Comparison of ENCODE assay signal across 25 cellular contexts in the genomic region with DNA sequence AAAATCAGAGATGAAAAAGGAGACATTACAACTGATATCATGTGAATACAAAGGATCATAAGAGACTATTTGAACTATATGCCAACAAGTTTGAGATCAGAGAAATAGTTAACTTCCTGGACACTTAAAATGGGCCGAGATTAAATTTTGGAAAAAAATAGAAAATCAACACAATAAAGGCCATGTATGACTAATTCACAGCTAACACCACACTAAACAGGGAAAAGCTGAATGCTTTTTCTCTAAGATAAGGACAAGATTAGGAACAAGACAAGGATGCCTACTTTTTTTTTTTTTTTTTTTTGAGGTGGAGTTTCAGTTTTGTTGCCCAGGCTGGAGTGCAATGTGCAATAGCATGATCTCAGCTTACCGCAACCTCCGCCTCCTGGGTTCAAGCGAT.
DNase-seq lines count a peak whose midpoint lies in the region; ATAC-seq, FAIRE-seq and TF ChIP-seq lines count a peak whose summit lies in the region.
"Had no signal": no experiment of that assay in that cellular context is flagged by ENCODE, and none has a peak within 500 bp of the region (broad histone marks: within the 10 kb centered on the region; RNA-seq: fewer than 3 reads in every experiment).

No MANE protein-coding gene starts in this region.

- no peaks in the 10 kb centered on the region for H3K79me2 ChIP-seq in fibroblast of lung (ENCODE audit: control insufficient read depth, insufficient read depth, low read length)

- no peak overlapping the region for H3K4ac ChIP-seq in IMR-90 (ENCODE audit: low read depth, low read length)

- H2BK15ac ChIP-seq in IMR-90 (ENCODE audit: low read depth, low read length): no peak overlapping the region

- no peak overlapping the region for H4K91ac ChIP-seq in IMR-90 (ENCODE audit: insufficient read depth, low read depth, low read length)

- no peak overlapping the region for H2BK20ac ChIP-seq in IMR-90 (ENCODE audit: low read depth, low read length)

- no peaks in the 10 kb centered on the region for H3K36me3 ChIP-seq in IMR-90 (ENCODE audit: control insufficient read depth, insufficient read depth, low read length)
- no peaks in the 10 kb centered on the region for H3K36me3 ChIP-seq in fibroblast of lung (ENCODE audit: control insufficient read depth, insufficient read depth, low read length)
- H3K36me3 ChIP-seq: BE2C, BLaER1 had no signal

- H3K23ac ChIP-seq in IMR-90 (ENCODE audit: low read depth, low read length): no peak overlapping the region

- dilution Hi-C loops in IMR-90 (cut with HindIII; ENCODE audit: low sequenced_read_pairs, unreplicated experiment): no loop called here

- H3K27me3 ChIP-seq in IMR-90 (ENCODE audit: control insufficient read depth, insufficient read depth, low read length) (no peaks in the 10 kb centered on the region), fibroblast of lung (ENCODE audit: control insufficient read depth, insufficient read depth, low read length) (no peaks in the 10 kb centered on the region)
- H3K27me3 ChIP-seq: BE2C, BLaER1 had no signal

- no peak overlapping the region for H3K18ac ChIP-seq in IMR-90 (ENCODE audit: low read depth, low read length)

- H3K9me3 ChIP-seq in IMR-90 (ENCODE audit: control insufficient read depth, insufficient read depth, low read length): no peaks in the 10 kb centered on the region
- H3K9me3 ChIP-seq in fibroblast of lung (ENCODE audit: control insufficient read depth, insufficient read depth, low read depth, low read length): no peaks in the 10 kb centered on the region
- H3K9me3 ChIP-seq: BE2C, BLaER1 had no signal

- H3K27ac ChIP-seq in IMR-90 (ENCODE audit: insufficient read depth, low read length) (no peak overlapping the region), fibroblast of lung (ENCODE audit: insufficient read depth, low read length) (no peak overlapping the region)
- H3K27ac ChIP-seq: BLaER1 had no signal

- H3K4me3 ChIP-seq in IMR-90 (ENCODE audit: insufficient read depth, low read depth, low read length) (no peak overlapping the region), fibroblast of lung (replicated peaks in 1 of 4; ENCODE audit: control extremely low read depth in 1 of 4, insufficient read depth in 1 of 4, low read depth in 3 of 4, low read length in 4 of 4) (no peak overlapping the region), fibroblast of villous mesenchyme (ENCODE audit: low read depth, low read length) (no peak overlapping the region)
- H3K4me3 ChIP-seq: BLaER1 had no signal

- H2AK9ac ChIP-seq in IMR-90 (replicated peaks; ENCODE audit: low read depth, low read length, poor library complexity): no peak overlapping the region

- peak overlapping the region; percentile 50; the same call in 1 of the 2 replicates for H3K4me2 ChIP-seq in IMR-90 (ENCODE audit: low read depth, low read length)
- H3K4me2 ChIP-seq in fibroblast of lung (ENCODE audit: extremely low read depth, insufficient read depth, low read length): peak overlapping the region; percentile 52
- H3K4me2 ChIP-seq: BLaER1 had no signal

- WGBS in IMR-90 (ENCODE audit: extremely low coverage in 2 of 2, insufficient read length in 1 of 2), 2 experiments: no CpG with 5 or more reads among the region's 4 CpGs

- no peak overlapping the region for H3K14ac ChIP-seq in IMR-90 (replicated peaks; ENCODE audit: low read depth, low read length)

- no peak for TF ChIP-seq CTCF in IMR-90 (conservative IDR thresholded peaks at IDR 0.05; ENCODE audit: low read depth, low read length)
- TF ChIP-seq CTCF in fibroblast of lung (conservative IDR thresholded peaks at IDR 0.05 in 1 of 2, IDR thresholded peaks at IDR 0.05 in 1 of 2; ENCODE audit: low read depth in 1 of 2, low read length in 2 of 2): no peak
- TF ChIP-seq CTCF in fibroblast of villous mesenchyme (IDR thresholded peaks at IDR 0.05; ENCODE audit: insufficient read depth, low read depth, low read length): no peak

- no peak overlapping the region for H2BK5ac ChIP-seq in IMR-90 (ENCODE audit: low read depth, low read length, poor library complexity, severe bottlenecking)

- H3K9me1 ChIP-seq in IMR-90 (ENCODE audit: insufficient read depth, low read length): no peaks in the 10 kb centered on the region

- no peak overlapping the region for H3K9ac ChIP-seq in IMR-90 (ENCODE audit: low read depth, low read length)
- H3K9ac ChIP-seq in fibroblast of lung (ENCODE audit: insufficient read depth, low read length): no peak overlapping the region
- H3K9ac ChIP-seq: BLaER1 had no signal

- TF ChIP-seq RAD21 in IMR-90 (IDR thresholded peaks at IDR 0.05; ENCODE audit: low read length): no peak

- ATAC-seq in IMR-90 (ENCODE audit: low read depth) (no peak), GM21515 (IDR thresholded peaks at IDR 0.05; ENCODE audit: unreplicated experiment) (no peak)

- H2AK5ac ChIP-seq in IMR-90 (ENCODE audit: low read depth, low read length): no peak overlapping the region

- FAIRE-seq in colon (lab: Jason Lieb, UNC): peak; percentile 21
- FAIRE-seq: A204.1, GM12891 had no signal

- DNase-seq in IMR-90 (no peak), fibroblast of lung (ENCODE audit: low read depth in 2 of 2) (no peak), fibroblast of villous mesenchyme (ENCODE audit: low read depth) (peak; percentile 10), AG08396 (ENCODE audit: low spot score) (no peak), GDM1 (lab: John Stamatoyannopoulos, UW) (no peak)
- DNase-seq in stimulated activated CD4-positive, alpha-beta T cell treated with anti-CD3 and anti-CD28 coated beads, Interleukin-4, amount 100 ng/mL, for 1 hour: no peak
- DNase-seq: 8988T; BE2C; C1 segment of cervical spinal cord; CD4-positive, alpha-beta memory T cell; CD4-positive, CD25-positive, alpha-beta regulatory T cell; CD8-positive, alpha-beta memory T cell; COR-L47; DMS 273 treated with DMSO at 0.1 percent for 48 hours; DMS153; DMS53; DMS79; DND-41; EL; GF-D8 had no signal

- no peak overlapping the region for H4K5ac ChIP-seq in IMR-90 (ENCODE audit: low read depth, low read length)

- no peak overlapping the region for H3K56ac ChIP-seq in IMR-90 (ENCODE audit: extremely low read depth, insufficient read depth, low read length)

- H2AFZ ChIP-seq in IMR-90 (replicated peaks; ENCODE audit: low read length, poor library complexity) (no peak overlapping the region), fibroblast of lung (ENCODE audit: low read length) (peak overlapping the region; percentile 6)

- CTCF ChIA-PET in IMR-90 (lab: Yijun Ruan, JAX): interaction anchor here (1.0 kb wide), 1 partner anchor 306 kb away, joined by 3 read pairs; no protein-coding TSS in a partner anchor

- POLR2A ChIA-PET in IMR-90 (lab: Charles Lee; ENCODE audit: unreplicated experiment): no interaction called here

- BruUV-seq in IMR-90 (replicated peaks; lab: Mats Ljungman, UMichigan): no TSS peak

- TF ChIP-seq POLR2A in IMR-90 (IDR thresholded peaks at IDR 0.05; ENCODE audit: low read depth, low read length): no peak

- in situ Hi-C loops in IMR-90 (cut with MboI; ENCODE audit: low sequenced_read_pairs): no loop called here

- H3K4me1 ChIP-seq in IMR-90 (ENCODE audit: control insufficient read depth, insufficient read depth, low read length) (no peaks in the 10 kb centered on the region), fibroblast of lung (ENCODE audit: control insufficient read depth, extremely low read depth, insufficient read depth, low read length) (no peaks in the 10 kb centered on the region)
- H3K4me1 ChIP-seq: BLaER1 had no signal

- H4K20me1 ChIP-seq in IMR-90 (ENCODE audit: insufficient read depth, low read length): no peaks in the 10 kb centered on the region
- H4K20me1 ChIP-seq in fibroblast of lung (ENCODE audit: control insufficient read depth, extremely low read depth, insufficient read depth, low read length): no peaks in the 10 kb centered on the region
- H4K20me1 ChIP-seq: BLaER1 had no signal

- H4K8ac ChIP-seq in IMR-90 (ENCODE audit: low read depth in 2 of 2, low read length in 2 of 2): no peak overlapping the region

- no peak overlapping the region for H2BK120ac ChIP-seq in IMR-90 (ENCODE audit: low read depth, low read length)

- H3K79me1 ChIP-seq in IMR-90 (ENCODE audit: low read depth in 1 of 2, low read length in 2 of 2): no peaks in the 10 kb centered on the region

- intact Hi-C loops in IMR-90 (cut with micrococcal nuclease): no loop called here

TF ChIP-seq in IMR-90, 13 proteins besides CTCF, POLR2A, EP300 and RAD21:
- no peak for TF ChIP-seq CHD1 (IDR thresholded peaks at IDR 0.05; ENCODE audit: low read depth, low read length)
- TF ChIP-seq RCOR1 (IDR thresholded peaks at IDR 0.05; ENCODE audit: insufficient replicate concordance, low read length): no peak
- TF ChIP-seq BHLHE40 (IDR thresholded peaks at IDR 0.05; ENCODE audit: low read depth, low read length): no peak
